In the genomic region with DNA sequence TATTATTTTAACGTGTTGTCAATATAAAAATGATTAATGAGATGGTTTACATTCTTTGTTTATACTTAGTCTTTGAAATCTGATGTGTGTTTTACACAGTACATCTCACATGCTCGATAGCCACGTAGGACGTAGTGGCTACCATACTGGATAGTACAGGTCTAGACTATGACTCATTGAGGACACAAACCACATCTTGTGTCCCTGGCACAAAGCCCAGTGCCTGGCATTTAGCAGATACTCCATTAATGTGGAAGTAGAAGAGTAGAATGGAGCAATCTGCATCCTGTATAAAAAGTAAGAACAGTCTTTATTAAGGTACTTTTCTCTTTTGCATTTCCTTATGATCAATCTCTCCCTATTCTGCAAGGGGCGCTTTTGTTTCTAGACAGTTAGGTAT, we compare ENCODE assay signal across 1 cellular context.
TF ChIP-seq lines count a peak whose summit lies in the region.

No MANE protein-coding gene starts in this region.

TF ChIP-seq in GM23338, 12 proteins besides CTCF, POLR2A, EP300 and RAD21 (continued from another document):
- TF ChIP-seq ZNF331 (CRISPR knock-in tag; IDR thresholded peaks at IDR 0.05; ENCODE audit: low read depth) (no peak), NANOG (IDR thresholded peaks at IDR 0.05; ENCODE audit: borderline replicate concordance) (no peak), JUNB (IDR thresholded peaks at IDR 0.05; ENCODE audit: unreplicated experiment) (no peak), ZNF114 (CRISPR knock-in tag; IDR thresholded peaks at IDR 0.05) (no peak), EZH2 (IDR thresholded peaks at IDR 0.05; ENCODE audit: low read depth, unreplicated experiment) (no peak), POLR2AphosphoS5 (IDR thresholded peaks at IDR 0.05; ENCODE audit: low read depth) (no peak)
- TF ChIP-seq, protein P1, sequence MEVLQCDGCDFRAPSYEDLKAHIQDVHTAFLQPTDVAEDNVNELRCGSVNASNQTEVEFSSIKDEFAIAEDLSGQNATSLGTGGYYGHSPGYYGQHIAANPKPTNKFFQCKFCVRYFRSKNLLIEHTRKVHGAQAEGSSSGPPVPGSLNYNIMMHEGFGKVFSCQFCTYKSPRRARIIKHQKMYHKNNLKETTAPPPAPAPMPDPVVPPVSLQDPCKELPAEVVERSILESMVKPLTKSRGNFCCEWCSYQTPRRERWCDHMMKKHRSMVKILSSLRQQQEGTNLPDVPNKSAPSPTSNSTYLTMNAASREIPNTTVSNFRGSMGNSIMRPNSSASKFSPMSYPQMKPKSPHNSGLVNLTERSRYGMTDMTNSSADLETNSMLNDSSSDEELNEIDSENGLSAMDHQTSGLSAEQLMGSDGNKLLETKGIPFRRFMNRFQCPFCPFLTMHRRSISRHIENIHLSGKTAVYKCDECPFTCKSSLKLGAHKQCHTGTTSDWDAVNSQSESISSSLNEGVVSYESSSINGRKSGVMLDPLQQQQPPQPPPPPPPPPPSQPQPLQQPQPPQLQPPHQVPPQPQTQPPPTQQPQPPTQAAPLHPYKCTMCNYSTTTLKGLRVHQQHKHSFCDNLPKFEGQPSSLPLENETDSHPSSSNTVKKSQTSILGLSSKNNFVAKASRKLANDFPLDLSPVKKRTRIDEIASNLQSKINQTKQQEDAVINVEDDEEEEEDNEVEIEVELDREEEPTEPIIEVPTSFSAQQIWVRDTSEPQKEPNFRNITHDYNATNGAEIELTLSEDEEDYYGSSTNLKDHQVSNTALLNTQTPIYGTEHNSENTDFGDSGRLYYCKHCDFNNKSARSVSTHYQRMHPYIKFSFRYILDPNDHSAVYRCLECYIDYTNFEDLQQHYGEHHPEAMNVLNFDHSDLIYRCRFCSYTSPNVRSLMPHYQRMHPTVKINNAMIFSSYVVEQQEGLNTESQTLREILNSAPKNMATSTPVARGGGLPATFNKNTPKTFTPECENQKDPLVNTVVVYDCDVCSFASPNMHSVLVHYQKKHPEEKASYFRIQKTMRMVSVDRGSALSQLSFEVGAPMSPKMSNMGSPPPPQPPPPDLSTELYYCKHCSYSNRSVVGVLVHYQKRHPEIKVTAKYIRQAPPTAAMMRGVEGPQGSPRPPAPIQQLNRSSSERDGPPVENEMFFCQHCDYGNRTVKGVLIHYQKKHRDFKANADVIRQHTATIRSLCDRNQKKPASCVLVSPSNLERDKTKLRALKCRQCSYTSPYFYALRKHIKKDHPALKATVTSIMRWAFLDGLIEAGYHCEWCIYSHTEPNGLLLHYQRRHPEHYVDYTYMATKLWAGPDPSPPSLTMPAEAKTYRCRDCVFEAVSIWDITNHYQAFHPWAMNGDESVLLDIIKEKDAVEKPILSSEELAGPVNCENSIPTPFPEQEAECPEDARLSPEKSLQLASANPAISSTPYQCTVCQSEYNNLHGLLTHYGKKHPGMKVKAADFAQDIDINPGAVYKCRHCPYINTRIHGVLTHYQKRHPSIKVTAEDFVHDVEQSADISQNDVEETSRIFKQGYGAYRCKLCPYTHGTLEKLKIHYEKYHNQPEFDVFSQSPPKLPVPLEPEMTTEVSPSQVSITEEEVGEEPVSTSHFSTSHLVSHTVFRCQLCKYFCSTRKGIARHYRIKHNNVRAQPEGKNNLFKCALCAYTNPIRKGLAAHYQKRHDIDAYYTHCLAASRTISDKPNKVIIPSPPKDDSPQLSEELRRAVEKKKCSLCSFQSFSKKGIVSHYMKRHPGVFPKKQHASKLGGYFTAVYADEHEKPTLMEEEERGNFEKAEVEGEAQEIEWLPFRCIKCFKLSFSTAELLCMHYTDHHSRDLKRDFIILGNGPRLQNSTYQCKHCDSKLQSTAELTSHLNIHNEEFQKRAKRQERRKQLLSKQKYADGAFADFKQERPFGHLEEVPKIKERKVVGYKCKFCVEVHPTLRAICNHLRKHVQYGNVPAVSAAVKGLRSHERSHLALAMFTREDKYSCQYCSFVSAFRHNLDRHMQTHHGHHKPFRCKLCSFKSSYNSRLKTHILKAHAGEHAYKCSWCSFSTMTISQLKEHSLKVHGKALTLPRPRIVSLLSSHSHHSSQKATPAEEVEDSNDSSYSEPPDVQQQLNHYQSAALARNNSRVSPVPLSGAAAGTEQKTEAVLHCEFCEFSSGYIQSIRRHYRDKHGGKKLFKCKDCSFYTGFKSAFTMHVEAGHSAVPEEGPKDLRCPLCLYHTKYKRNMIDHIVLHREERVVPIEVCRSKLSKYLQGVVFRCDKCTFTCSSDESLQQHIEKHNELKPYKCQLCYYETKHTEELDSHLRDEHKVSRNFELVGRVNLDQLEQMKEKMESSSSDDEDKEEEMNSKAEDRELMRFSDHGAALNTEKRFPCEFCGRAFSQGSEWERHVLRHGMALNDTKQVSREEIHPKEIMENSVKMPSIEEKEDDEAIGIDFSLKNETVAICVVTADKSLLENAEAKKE (CRISPR knock-in tag; IDR thresholded peaks at IDR 0.05) = no peak
